21 cellular contexts compared by ENCODE assay signal in the genomic region with DNA sequence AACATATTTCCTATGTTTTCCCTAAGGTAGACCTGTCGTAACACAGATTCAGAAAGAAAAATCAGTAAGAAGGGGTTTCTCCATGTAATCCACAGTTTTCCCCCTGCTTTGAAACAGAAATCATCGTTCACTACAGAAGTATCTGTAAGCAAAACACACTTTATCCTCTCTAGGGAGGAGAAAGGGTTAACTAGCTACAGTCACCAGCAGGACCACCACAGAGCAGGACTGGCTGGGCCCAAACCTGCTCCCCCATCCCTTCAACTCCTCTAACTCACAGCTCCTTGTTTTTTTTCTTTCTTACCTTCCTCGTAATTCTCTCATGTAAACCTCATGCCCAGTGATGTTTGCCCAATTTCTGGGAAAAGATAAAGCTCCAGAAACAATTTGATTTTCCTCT.
"Had no signal": no experiment of that assay in that cellular context is flagged by ENCODE, and none has a peak within 500 bp of the region (broad histone marks: within the 10 kb centered on the region; RNA-seq: fewer than 3 reads in every experiment).

No MANE protein-coding gene starts in this region.

- H3K4me1 ChIP-seq: foreskin keratinocyte had no signal

- H3K36me3 ChIP-seq: thyroid gland had no signal

- H3K27ac Mint-ChIP-seq: activated CD8-positive, alpha-beta T cell treated with anti-CD3 and anti-CD28 coated beads, Interleukin-2, amount 10 ng/mL, durations not matched to agents 7 days and 5 days; activated naive CD8-positive, alpha-beta T cell; activated T-helper 1 cell treated with anti-CD3 and anti-CD28 coated beads, Interleukin-12 subunit alpha, Interleukin-12 subunit beta, Interleukin-2, Interleukin-4 antibody, amounts not matched to agents 30 ng/mL and 10 ng/mL and 1 ng/mL, durations not matched to agents 14 hours and 24 hours and 36 hours; memory B cell had no signal

- H3K4me3 ChIP-seq: adrenal gland, ascending aorta, spleen, thyroid gland had no signal

- H3K36me3 Mint-ChIP-seq: activated naive CD8-positive, alpha-beta T cell; memory B cell had no signal

- H3K4me1 Mint-ChIP-seq: memory B cell had no signal

- H3K9me3 ChIP-seq: adrenal gland, ascending aorta, spleen, thyroid gland had no signal

- DNase-seq: activated CD4-positive, alpha-beta T cell treated with anti-CD3 and anti-CD28 coated beads for 1 hour; activated CD4-positive, alpha-beta T cell treated with anti-CD3 and anti-CD28 coated beads, Interleukin-2, amount 50 U/mL, for 1 hour; activated CD8-positive, alpha-beta T cell treated with anti-CD3 and anti-CD28 coated beads, Interleukin-2, amount 10 ng/mL, durations not matched to agents 7 days and 5 days; activated naive CD4-positive, alpha-beta T cell; adrenal gland; cerebellar nuclear complex; cortex of kidney; foreskin keratinocyte; left colon; retina; spleen; stimulated activated CD4-positive, alpha-beta T cell treated with anti-CD3 and anti-CD28 coated beads, Interleukin-4, amount 100 ng/mL, for 1 hour; stimulated activated naive CD4-positive, alpha-beta T cell; thyroid gland; WERI-Rb-1 had no signal

- H3K27ac ChIP-seq: adrenal gland, ascending aorta, foreskin keratinocyte, spleen, WERI-Rb-1 had no signal

- ATAC-seq: activated CD8-positive, alpha-beta T cell treated with anti-CD3 and anti-CD28 coated beads, Interleukin-2, amount 10 ng/mL, durations not matched to agents 7 days and 5 days; foreskin keratinocyte; left colon; SK-N-SH treated with all-trans-retinoic acid at 6 μM for 48 hours had no signal

- H3K27me3 ChIP-seq: adrenal gland, ascending aorta, foreskin keratinocyte, spleen, thyroid gland had no signal

- H3K4me3 Mint-ChIP-seq: activated CD8-positive, alpha-beta T cell treated with anti-CD3 and anti-CD28 coated beads, Interleukin-2, amount 10 ng/mL, durations not matched to agents 7 days and 5 days; activated naive CD8-positive, alpha-beta T cell; activated T-helper 1 cell treated with anti-CD3 and anti-CD28 coated beads, Interleukin-12 subunit alpha, Interleukin-12 subunit beta, Interleukin-2, Interleukin-4 antibody, amounts not matched to agents 30 ng/mL and 10 ng/mL and 1 ng/mL, durations not matched to agents 14 hours and 24 hours and 36 hours; memory B cell; neural crest cell had no signal

- H3K9me3 Mint-ChIP-seq: activated T-helper 1 cell treated with anti-CD3 and anti-CD28 coated beads, Interleukin-12 subunit alpha, Interleukin-12 subunit beta, Interleukin-2, Interleukin-4 antibody, amounts not matched to agents 30 ng/mL and 10 ng/mL and 1 ng/mL, durations not matched to agents 14 hours and 24 hours and 36 hours; memory B cell; neural crest cell had no signal
